Comparison of ENCODE assay signal across 28 cellular contexts in genomic region chr1:168733241-168733640, GRCh38. TPM values are rescaled to one million over a fixed set of nuclear protein-coding genes. Genes with fewer than 3 reads are reported as not detected.
"Had no signal": no experiment of that assay in that cellular context is flagged by ENCODE, and none has a peak within 500 bp of the region (broad histone marks: within the 10 kb centered on the region; RNA-seq: fewer than 3 reads in every experiment).

No MANE protein-coding gene starts in this region.

- H2AFZ ChIP-seq: neural progenitor cell had no signal

- H3K36me3 Mint-ChIP-seq: naive thymus-derived CD4-positive, alpha-beta T cell; natural killer cell; neural progenitor cell; stimulated activated effector memory CD8-positive, alpha-beta T cell treated with anti-CD3 and anti-CD28 coated beads, Interleukin-12 subunit alpha, Interleukin-12 subunit beta, amount 100 ng/mL, for 72 hours; stimulated activated naive B cell treated with anti-CD40 and anti-IgM and Interleukin-4, amounts not matched to agents 10 μg/mL and 1 μg/mL and 100 μg/mL, for 72 hours had no signal

- H3K27me3 ChIP-seq: neural progenitor cell, pancreas, right lobe of liver, sigmoid colon, stomach, thyroid gland, tibial nerve, upper lobe of left lung had no signal

- H3K27ac Mint-ChIP-seq: naive thymus-derived CD4-positive, alpha-beta T cell; natural killer cell; nephron; neural progenitor cell; stimulated activated effector memory CD8-positive, alpha-beta T cell treated with anti-CD3 and anti-CD28 coated beads, Interleukin-12 subunit alpha, Interleukin-12 subunit beta, amount 100 ng/mL, for 72 hours; stimulated activated naive B cell treated with anti-CD40 and anti-IgM and Interleukin-4, amounts not matched to agents 10 μg/mL and 1 μg/mL and 100 μg/mL, for 72 hours; stimulated activated naive CD8-positive, alpha-beta T cell treated with anti-CD3 and anti-CD28 coated beads, Interleukin-15, Interleukin-2, amounts not matched to agents 100 ng/mL and 50 ng/mL, for 24 hours had no signal

- H3K9me3 Mint-ChIP-seq: naive thymus-derived CD4-positive, alpha-beta T cell; natural killer cell; nephron; neural progenitor cell; stimulated activated effector memory CD8-positive, alpha-beta T cell treated with anti-CD3 and anti-CD28 coated beads, Interleukin-12 subunit alpha, Interleukin-12 subunit beta, amount 100 ng/mL, for 72 hours; stimulated activated naive B cell treated with anti-CD40 and anti-IgM and Interleukin-4, amounts not matched to agents 10 μg/mL and 1 μg/mL and 100 μg/mL, for 72 hours; stimulated activated naive CD8-positive, alpha-beta T cell treated with anti-CD3 and anti-CD28 coated beads, Interleukin-15, Interleukin-2, amounts not matched to agents 100 ng/mL and 50 ng/mL, for 24 hours had no signal

- FAIRE-seq: pancreas, small intestine, urothelium cell line had no signal

- H3K4me3 ChIP-seq: neural progenitor cell, pancreas, prostate gland, right lobe of liver, sigmoid colon, stomach, thoracic aorta, thyroid gland, tibial nerve, upper lobe of left lung had no signal

- H3K27me3 Mint-ChIP-seq: stimulated activated naive B cell treated with anti-CD40 and anti-IgM and Interleukin-4, amounts not matched to agents 10 μg/mL and 1 μg/mL and 100 μg/mL, for 72 hours; stimulated activated naive CD8-positive, alpha-beta T cell treated with anti-CD3 and anti-CD28 coated beads, Interleukin-15, Interleukin-2, amounts not matched to agents 100 ng/mL and 50 ng/mL, for 24 hours had no signal

- H3K4me2 ChIP-seq: neural progenitor cell had no signal

- H3K27ac ChIP-seq: neural progenitor cell, pancreas, prostate gland, right lobe of liver, stomach, thoracic aorta, thyroid gland, tibial nerve, upper lobe of left lung had no signal

- H3K4me1 Mint-ChIP-seq: naive thymus-derived CD4-positive, alpha-beta T cell; natural killer cell; neural progenitor cell; stimulated activated effector memory CD8-positive, alpha-beta T cell treated with anti-CD3 and anti-CD28 coated beads, Interleukin-12 subunit alpha, Interleukin-12 subunit beta, amount 100 ng/mL, for 72 hours; stimulated activated naive B cell treated with anti-CD40 and anti-IgM and Interleukin-4, amounts not matched to agents 10 μg/mL and 1 μg/mL and 100 μg/mL, for 72 hours had no signal

- H3K36me3 ChIP-seq: neural progenitor cell, pancreas, prostate gland, right lobe of liver, sigmoid colon, stomach, thoracic aorta, thyroid gland, tibial nerve, upper lobe of left lung had no signal

- H3K4me1 ChIP-seq: neural progenitor cell, pancreas, prostate gland, upper lobe of left lung had no signal

- H3K9me3 ChIP-seq: pancreas, prostate gland, right lobe of liver, sigmoid colon, stomach, thoracic aorta, thyroid gland, tibial nerve, upper lobe of left lung had no signal

- DNase-seq: naive thymus-derived CD4-positive, alpha-beta T cell; natural killer cell; occipital lobe; pancreas; right cardiac atrium; right lobe of liver; sigmoid colon; small intestine; stimulated activated CD4-positive, alpha-beta T cell treated with anti-CD3 and anti-CD28 coated beads, Interleukin-15, amount 100 ng/mL, for 24 hours; stimulated activated CD4-positive, alpha-beta T cell treated with anti-CD3 and anti-CD28 coated beads, Interleukin-2, amount 100 ng/mL, for 24 hours; stimulated activated CD4-positive, alpha-beta T cell treated with anti-CD3 and anti-CD28 coated beads, Interleukin-2, amount 100 ng/mL, for 48 hours; stimulated activated CD4-positive, alpha-beta T cell treated with anti-CD3 and anti-CD28 coated beads, Interleukin-4, amount 100 ng/mL, for 24 hours; stimulated activated naive B cell treated with anti-CD40 and anti-IgM and Interleukin-4, amounts not matched to agents 10 μg/mL and 1 μg/mL and 100 μg/mL, for 72 hours; stimulated activated naive CD4-positive, alpha-beta T cell treated with Interleukin-2 at 50 U/mL for 16 hours; stomach; thyroid gland; trophoblast cell; upper lobe of left lung had no signal

- H3K4me3 Mint-ChIP-seq: naive thymus-derived CD4-positive, alpha-beta T cell; natural killer cell; nephron; neural progenitor cell; stimulated activated effector memory CD8-positive, alpha-beta T cell treated with anti-CD3 and anti-CD28 coated beads, Interleukin-12 subunit alpha, Interleukin-12 subunit beta, amount 100 ng/mL, for 72 hours; stimulated activated naive B cell treated with anti-CD40 and anti-IgM and Interleukin-4, amounts not matched to agents 10 μg/mL and 1 μg/mL and 100 μg/mL, for 72 hours; stimulated activated naive CD8-positive, alpha-beta T cell treated with anti-CD3 and anti-CD28 coated beads, Interleukin-15, Interleukin-2, amounts not matched to agents 100 ng/mL and 50 ng/mL, for 24 hours had no signal

- ATAC-seq: naive thymus-derived CD4-positive, alpha-beta T cell; natural killer cell; pancreas; stimulated activated effector memory CD8-positive, alpha-beta T cell treated with anti-CD3 and anti-CD28 coated beads, Interleukin-12 subunit alpha, Interleukin-12 subunit beta, amount 100 ng/mL, for 72 hours; stimulated activated naive B cell treated with anti-CD40 and anti-IgM and Interleukin-4, amounts not matched to agents 10 μg/mL and 1 μg/mL and 100 μg/mL, for 72 hours had no signal

RNA-seq across cellular contexts. Expression of gene DPT, which starts 4.2 kb away (rescaled TPM):
- total RNA-seq: naive thymus-derived CD4-positive, alpha-beta T cell; natural killer cell; occipital lobe; renal cortical epithelial cell had no signal
- polyA plus RNA-seq: naive thymus-derived CD4-positive, alpha-beta T cell; neural cell had no signal
